ENCODE assay signal across 1 cellular context in the genomic region with DNA sequence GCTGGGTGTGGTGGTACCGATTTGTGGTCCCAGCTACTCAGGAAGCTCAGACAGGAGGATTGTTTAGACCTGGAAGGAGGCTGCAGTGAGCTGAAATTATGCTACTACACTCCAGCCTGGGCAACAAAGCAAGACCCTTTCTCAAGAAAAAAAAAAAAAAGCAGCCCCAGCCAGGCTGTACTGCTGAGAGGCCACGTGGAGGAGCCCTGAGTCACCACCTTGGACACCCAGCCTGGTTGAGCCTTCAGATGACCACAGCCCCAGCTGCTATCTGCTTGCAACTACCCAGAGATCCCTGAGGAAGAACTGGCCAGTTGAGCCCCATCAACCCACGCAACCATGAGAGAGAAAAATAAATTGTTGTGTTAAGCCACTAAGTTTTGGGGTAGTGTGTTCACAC.
TF ChIP-seq lines count a peak whose summit lies in the region.

No MANE protein-coding gene starts in this region.

TF ChIP-seq in liver, 16 proteins besides CTCF, POLR2A, EP300 and RAD21 (continued from another document):
- no peak for TF ChIP-seq HNF4A (conservative IDR thresholded peaks at IDR 0.05)
- TF ChIP-seq NR2F2 (IDR thresholded peaks at IDR 0.05) = no peak
- TF ChIP-seq RXRA (IDR thresholded peaks at IDR 0.05) = no peak
- no peak for TF ChIP-seq FOXA2 (IDR thresholded peaks at IDR 0.05)
TF ChIP-seq in liver: peak in this region for 0.
